Comparison of ENCODE assay signal across 1 cellular context in genomic region chr3:139811331-139811730, GRCh38.
TF ChIP-seq lines count a peak whose summit lies in the region.

No MANE protein-coding gene starts in this region.

TF ChIP-seq in H1, 55 proteins besides CTCF, POLR2A, EP300 and RAD21 (continued from another document):
- TF ChIP-seq, protein P1, sequence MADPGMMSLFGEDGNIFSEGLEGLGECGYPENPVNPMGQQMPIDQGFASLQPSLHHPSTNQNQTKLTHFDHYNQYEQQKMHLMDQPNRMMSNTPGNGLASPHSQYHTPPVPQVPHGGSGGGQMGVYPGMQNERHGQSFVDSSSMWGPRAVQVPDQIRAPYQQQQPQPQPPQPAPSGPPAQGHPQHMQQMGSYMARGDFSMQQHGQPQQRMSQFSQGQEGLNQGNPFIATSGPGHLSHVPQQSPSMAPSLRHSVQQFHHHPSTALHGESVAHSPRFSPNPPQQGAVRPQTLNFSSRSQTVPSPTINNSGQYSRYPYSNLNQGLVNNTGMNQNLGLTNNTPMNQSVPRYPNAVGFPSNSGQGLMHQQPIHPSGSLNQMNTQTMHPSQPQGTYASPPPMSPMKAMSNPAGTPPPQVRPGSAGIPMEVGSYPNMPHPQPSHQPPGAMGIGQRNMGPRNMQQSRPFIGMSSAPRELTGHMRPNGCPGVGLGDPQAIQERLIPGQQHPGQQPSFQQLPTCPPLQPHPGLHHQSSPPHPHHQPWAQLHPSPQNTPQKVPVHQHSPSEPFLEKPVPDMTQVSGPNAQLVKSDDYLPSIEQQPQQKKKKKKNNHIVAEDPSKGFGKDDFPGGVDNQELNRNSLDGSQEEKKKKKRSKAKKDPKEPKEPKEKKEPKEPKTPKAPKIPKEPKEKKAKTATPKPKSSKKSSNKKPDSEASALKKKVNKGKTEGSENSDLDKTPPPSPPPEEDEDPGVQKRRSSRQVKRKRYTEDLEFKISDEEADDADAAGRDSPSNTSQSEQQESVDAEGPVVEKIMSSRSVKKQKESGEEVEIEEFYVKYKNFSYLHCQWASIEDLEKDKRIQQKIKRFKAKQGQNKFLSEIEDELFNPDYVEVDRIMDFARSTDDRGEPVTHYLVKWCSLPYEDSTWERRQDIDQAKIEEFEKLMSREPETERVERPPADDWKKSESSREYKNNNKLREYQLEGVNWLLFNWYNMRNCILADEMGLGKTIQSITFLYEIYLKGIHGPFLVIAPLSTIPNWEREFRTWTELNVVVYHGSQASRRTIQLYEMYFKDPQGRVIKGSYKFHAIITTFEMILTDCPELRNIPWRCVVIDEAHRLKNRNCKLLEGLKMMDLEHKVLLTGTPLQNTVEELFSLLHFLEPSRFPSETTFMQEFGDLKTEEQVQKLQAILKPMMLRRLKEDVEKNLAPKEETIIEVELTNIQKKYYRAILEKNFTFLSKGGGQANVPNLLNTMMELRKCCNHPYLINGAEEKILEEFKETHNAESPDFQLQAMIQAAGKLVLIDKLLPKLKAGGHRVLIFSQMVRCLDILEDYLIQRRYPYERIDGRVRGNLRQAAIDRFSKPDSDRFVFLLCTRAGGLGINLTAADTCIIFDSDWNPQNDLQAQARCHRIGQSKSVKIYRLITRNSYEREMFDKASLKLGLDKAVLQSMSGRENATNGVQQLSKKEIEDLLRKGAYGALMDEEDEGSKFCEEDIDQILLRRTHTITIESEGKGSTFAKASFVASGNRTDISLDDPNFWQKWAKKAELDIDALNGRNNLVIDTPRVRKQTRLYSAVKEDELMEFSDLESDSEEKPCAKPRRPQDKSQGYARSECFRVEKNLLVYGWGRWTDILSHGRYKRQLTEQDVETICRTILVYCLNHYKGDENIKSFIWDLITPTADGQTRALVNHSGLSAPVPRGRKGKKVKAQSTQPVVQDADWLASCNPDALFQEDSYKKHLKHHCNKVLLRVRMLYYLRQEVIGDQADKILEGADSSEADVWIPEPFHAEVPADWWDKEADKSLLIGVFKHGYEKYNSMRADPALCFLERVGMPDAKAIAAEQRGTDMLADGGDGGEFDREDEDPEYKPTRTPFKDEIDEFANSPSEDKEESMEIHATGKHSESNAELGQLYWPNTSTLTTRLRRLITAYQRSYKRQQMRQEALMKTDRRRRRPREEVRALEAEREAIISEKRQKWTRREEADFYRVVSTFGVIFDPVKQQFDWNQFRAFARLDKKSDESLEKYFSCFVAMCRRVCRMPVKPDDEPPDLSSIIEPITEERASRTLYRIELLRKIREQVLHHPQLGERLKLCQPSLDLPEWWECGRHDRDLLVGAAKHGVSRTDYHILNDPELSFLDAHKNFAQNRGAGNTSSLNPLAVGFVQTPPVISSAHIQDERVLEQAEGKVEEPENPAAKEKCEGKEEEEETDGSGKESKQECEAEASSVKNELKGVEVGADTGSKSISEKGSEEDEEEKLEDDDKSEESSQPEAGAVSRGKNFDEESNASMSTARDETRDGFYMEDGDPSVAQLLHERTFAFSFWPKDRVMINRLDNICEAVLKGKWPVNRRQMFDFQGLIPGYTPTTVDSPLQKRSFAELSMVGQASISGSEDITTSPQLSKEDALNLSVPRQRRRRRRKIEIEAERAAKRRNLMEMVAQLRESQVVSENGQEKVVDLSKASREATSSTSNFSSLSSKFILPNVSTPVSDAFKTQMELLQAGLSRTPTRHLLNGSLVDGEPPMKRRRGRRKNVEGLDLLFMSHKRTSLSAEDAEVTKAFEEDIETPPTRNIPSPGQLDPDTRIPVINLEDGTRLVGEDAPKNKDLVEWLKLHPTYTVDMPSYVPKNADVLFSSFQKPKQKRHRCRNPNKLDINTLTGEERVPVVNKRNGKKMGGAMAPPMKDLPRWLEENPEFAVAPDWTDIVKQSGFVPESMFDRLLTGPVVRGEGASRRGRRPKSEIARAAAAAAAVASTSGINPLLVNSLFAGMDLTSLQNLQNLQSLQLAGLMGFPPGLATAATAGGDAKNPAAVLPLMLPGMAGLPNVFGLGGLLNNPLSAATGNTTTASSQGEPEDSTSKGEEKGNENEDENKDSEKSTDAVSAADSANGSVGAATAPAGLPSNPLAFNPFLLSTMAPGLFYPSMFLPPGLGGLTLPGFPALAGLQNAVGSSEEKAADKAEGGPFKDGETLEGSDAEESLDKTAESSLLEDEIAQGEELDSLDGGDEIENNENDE (IDR thresholded peaks at IDR 0.05; ENCODE audit: insufficient replicate concordance, low read length) = no peak
- TF ChIP-seq HDAC2 (IDR thresholded peaks at IDR 0.05; ENCODE audit: borderline replicate concordance in 1 of 2, low read depth in 2 of 2, low read length in 2 of 2) = no peak
- no peak for TF ChIP-seq SIX5 (IDR thresholded peaks at IDR 0.05; ENCODE audit: low read depth, low read length)
- TF ChIP-seq SP2 (IDR thresholded peaks at IDR 0.05; ENCODE audit: low read length) = no peak
